ENCODE assay signal across 8 cellular contexts in the genomic region with DNA sequence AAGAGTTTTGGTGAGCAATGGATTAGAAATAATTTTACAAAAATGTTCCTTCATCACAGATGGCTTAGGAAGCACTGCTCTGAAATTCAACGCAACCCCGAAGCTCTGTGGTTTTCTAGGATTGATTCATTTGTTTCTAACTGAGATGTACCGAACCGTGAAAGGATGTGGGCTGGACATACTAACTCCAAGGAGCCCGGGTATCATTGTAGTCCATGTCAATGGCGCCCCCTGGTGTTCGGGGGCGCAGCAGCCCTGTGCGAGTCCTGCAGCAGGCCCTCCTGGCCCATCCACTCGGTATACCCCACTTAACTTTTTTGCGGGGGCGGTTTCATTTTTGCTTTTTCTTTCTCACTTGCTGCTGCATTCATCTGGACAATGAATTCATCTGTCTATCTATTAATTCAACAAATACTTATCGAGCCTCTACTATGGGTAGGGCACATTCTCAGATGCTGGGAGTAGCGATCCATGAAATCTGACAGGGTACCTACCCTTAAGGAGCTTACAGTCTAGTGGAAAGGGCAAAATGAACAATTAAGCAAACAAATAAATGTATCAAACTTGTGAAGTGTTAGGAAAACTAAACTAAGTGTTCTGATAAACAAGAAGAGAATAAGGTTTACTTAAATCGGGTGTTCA. TPM values are rescaled to one million over a fixed set of nuclear protein-coding genes. Genes with fewer than 3 reads are reported as not detected.
DNase-seq lines count a peak whose midpoint lies in the region; ATAC-seq and TF ChIP-seq lines count a peak whose summit lies in the region.

No MANE protein-coding gene starts in this region.

- H3K4me2 ChIP-seq in hepatocyte: no peak overlapping the region

- DNase-seq in COR-L47 (lab: John Stamatoyannopoulos, UW): peak; percentile 14
- DNase-seq in NCI-H187 (lab: John Stamatoyannopoulos, UW): peak; percentile 13 to 61
- peak; percentile 81 for DNase-seq in activated CD8-positive, alpha-beta memory T cell treated with anti-CD3 and anti-CD28 coated beads, Interleukin-2, amount 50 U/mL, for 48 hours
- DNase-seq in hepatocyte (ENCODE audit: low spot score): peak; percentile 61
- peak; percentile 9 to 30 (median 20) for DNase-seq in stimulated activated CD4-positive, alpha-beta T cell treated with anti-CD3 and anti-CD28 coated beads, TNF-alpha, amount 100 ng/mL, for 48 hours (ENCODE audit: low read depth in 3 of 3)
- no peak for DNase-seq in central memory CD4-positive, alpha-beta T cell

- H4K20me1 ChIP-seq in hepatocyte (ENCODE audit: insufficient read depth, poor library complexity, severe bottlenecking): no peaks in the 10 kb centered on the region

- no peak overlapping the region for H3K4me3 ChIP-seq in hepatocyte

- ATAC-seq in GM18517 (IDR thresholded peaks at IDR 0.05; ENCODE audit: unreplicated experiment): peak; percentile 91
- peak; percentile 99 for ATAC-seq in HG02870 (IDR thresholded peaks at IDR 0.05; ENCODE audit: unreplicated experiment)

- H3K36me3 ChIP-seq in hepatocyte (replicated peaks; ENCODE audit: insufficient read depth, low read depth): no peaks in the 10 kb centered on the region

- H3K79me2 ChIP-seq in hepatocyte: no peaks in the 10 kb centered on the region

- H3K27me3 ChIP-seq in hepatocyte: no peaks in the 10 kb centered on the region

- no peaks in the 10 kb centered on the region for H3K9me2 ChIP-seq in hepatocyte (replicated peaks; ENCODE audit: insufficient read depth)

- WGBS in hepatocyte (ENCODE audit: low lambda C conversion rate, missing lambda C conversion rate): 42% methylated on average over 15 of the region's 15 CpGs

- no peak overlapping the region for H2AFZ ChIP-seq in hepatocyte

- no peaks in the 10 kb centered on the region for H3K4me1 ChIP-seq in hepatocyte (ENCODE audit: insufficient read depth)

- H3K9me3 ChIP-seq in hepatocyte (ENCODE audit: low read depth): no peaks in the 10 kb centered on the region

- TF ChIP-seq CTCF in hepatocyte (IDR thresholded peaks at IDR 0.05; ENCODE audit: poor library complexity): peak; percentile 58

- no peak overlapping the region for H3K27ac ChIP-seq in hepatocyte

RNA-seq across cellular contexts. Expression of a gene that starts 25.2 kb away (rescaled TPM):
- 0.36 TPM in 1 of 2 replicates, not detected in the other for total RNA-seq in hepatocyte
- 0.06 and 0.71 TPM in 2 replicates for polyA plus RNA-seq in hepatocyte
